ENCODE assay signal across 28 cellular contexts in genomic region chrX:21440911-21441310, GRCh38.
"Had no signal": no experiment of that assay in that cellular context is flagged by ENCODE, and none has a peak within 500 bp of the region (broad histone marks: within the 10 kb centered on the region; RNA-seq: fewer than 3 reads in every experiment).

No MANE protein-coding gene starts in this region.

- H3K4me1 ChIP-seq: colonic mucosa, gastrocnemius medialis, heart left ventricle, psoas muscle, sigmoid colon, thyroid gland, vagina had no signal

- H3K27me3 ChIP-seq: colonic mucosa, gastrocnemius medialis, heart left ventricle, hepatocyte, ovary, sigmoid colon, spleen, thyroid gland, vagina had no signal

- H3K4me3 ChIP-seq: colonic mucosa, gastrocnemius medialis, heart left ventricle, hepatocyte, lung, ovary, psoas muscle, sigmoid colon, spleen, thyroid gland, vagina had no signal

- H3K27ac Mint-ChIP-seq: dendritic cell treated with granulocyte-macrophage colony-stimulating factor and Interleukin-4, amounts not matched to agents 40 ng/mL and 50 ng/mL, for 4 days; endodermal cell; memory B cell; nephron progenitor cell; stimulated activated memory B cell treated with anti-CD40 and anti-IgM and Interleukin-4, amounts not matched to agents 10 μg/mL and 1 μg/mL and 100 μg/mL, for 72 hours; stimulated activated naive CD8-positive, alpha-beta T cell treated with anti-CD3 and anti-CD28 coated beads, Interleukin-15, amount 100 ng/mL, for 72 hours had no signal

- H3K9me3 ChIP-seq: colonic mucosa, gastrocnemius medialis, heart left ventricle, ovary, psoas muscle, sigmoid colon, spleen, thyroid gland, vagina had no signal

- H2AFZ ChIP-seq: hepatocyte had no signal

- H3K4me2 ChIP-seq: hepatocyte had no signal

- H3K4me3 Mint-ChIP-seq: dendritic cell treated with granulocyte-macrophage colony-stimulating factor and Interleukin-4, amounts not matched to agents 40 ng/mL and 50 ng/mL, for 4 days; endodermal cell; memory B cell; nephron progenitor cell; stimulated activated memory B cell treated with anti-CD40 and anti-IgM and Interleukin-4, amounts not matched to agents 10 μg/mL and 1 μg/mL and 100 μg/mL, for 72 hours; stimulated activated naive CD8-positive, alpha-beta T cell treated with anti-CD3 and anti-CD28 coated beads, Interleukin-15, amount 100 ng/mL, for 72 hours had no signal

- ATAC-seq: esophagus mucosa; gastrocnemius medialis; heart left ventricle; left lobe of liver; psoas muscle; right cardiac atrium; stimulated activated memory B cell treated with anti-CD40 and anti-IgM and Interleukin-4, amounts not matched to agents 10 μg/mL and 1 μg/mL and 100 μg/mL, for 72 hours; stimulated activated naive CD8-positive, alpha-beta T cell treated with anti-CD3 and anti-CD28 coated beads, Interleukin-15, amount 100 ng/mL, for 72 hours had no signal

- H3K79me2 ChIP-seq: hepatocyte had no signal

- H3K9me3 Mint-ChIP-seq: dendritic cell treated with granulocyte-macrophage colony-stimulating factor and Interleukin-4, amounts not matched to agents 40 ng/mL and 50 ng/mL, for 4 days; endodermal cell; memory B cell; nephron progenitor cell; stimulated activated memory B cell treated with anti-CD40 and anti-IgM and Interleukin-4, amounts not matched to agents 10 μg/mL and 1 μg/mL and 100 μg/mL, for 72 hours; stimulated activated naive CD8-positive, alpha-beta T cell treated with anti-CD3 and anti-CD28 coated beads, Interleukin-15, amount 100 ng/mL, for 72 hours had no signal

- H3K27ac ChIP-seq: colonic mucosa, epithelial cell of prostate, gastrocnemius medialis, heart left ventricle, hepatocyte, ovary, psoas muscle, sigmoid colon, thyroid gland, vagina had no signal

- H3K4me1 Mint-ChIP-seq: nephron progenitor cell had no signal

- H3K36me3 ChIP-seq: colonic mucosa, gastrocnemius medialis, heart left ventricle, ovary, sigmoid colon, spleen, thyroid gland, vagina had no signal

- H3K27me3 Mint-ChIP-seq: dendritic cell treated with granulocyte-macrophage colony-stimulating factor and Interleukin-4, amounts not matched to agents 40 ng/mL and 50 ng/mL, for 4 days; memory B cell; stimulated activated memory B cell treated with anti-CD40 and anti-IgM and Interleukin-4, amounts not matched to agents 10 μg/mL and 1 μg/mL and 100 μg/mL, for 72 hours; stimulated activated naive CD8-positive, alpha-beta T cell treated with anti-CD3 and anti-CD28 coated beads, Interleukin-15, amount 100 ng/mL, for 72 hours had no signal

- H3K36me3 Mint-ChIP-seq: stimulated activated memory B cell treated with anti-CD40 and anti-IgM and Interleukin-4, amounts not matched to agents 10 μg/mL and 1 μg/mL and 100 μg/mL, for 72 hours had no signal

- DNase-seq: colonic mucosa; effector CD8-positive, alpha-beta T cell; endodermal cell; foreskin fibroblast; gastrocnemius medialis; heart left ventricle; kidney; nephron progenitor cell; occipital lobe; ovary; posterior cingulate gyrus; psoas muscle; right cardiac atrium; sigmoid colon; spleen; stimulated activated CD4-positive, alpha-beta T cell treated with anti-CD3 and anti-CD28 coated beads, Interleukin-4, amount 100 ng/mL, for 4 hours; stimulated activated naive CD8-positive, alpha-beta T cell treated with anti-CD3 and anti-CD28 coated beads, Interleukin-15, amount 100 ng/mL, for 72 hours; thyroid gland; trophoblast cell had no signal
